Comparison of ENCODE assay signal across 1 cellular context in the genomic region with DNA sequence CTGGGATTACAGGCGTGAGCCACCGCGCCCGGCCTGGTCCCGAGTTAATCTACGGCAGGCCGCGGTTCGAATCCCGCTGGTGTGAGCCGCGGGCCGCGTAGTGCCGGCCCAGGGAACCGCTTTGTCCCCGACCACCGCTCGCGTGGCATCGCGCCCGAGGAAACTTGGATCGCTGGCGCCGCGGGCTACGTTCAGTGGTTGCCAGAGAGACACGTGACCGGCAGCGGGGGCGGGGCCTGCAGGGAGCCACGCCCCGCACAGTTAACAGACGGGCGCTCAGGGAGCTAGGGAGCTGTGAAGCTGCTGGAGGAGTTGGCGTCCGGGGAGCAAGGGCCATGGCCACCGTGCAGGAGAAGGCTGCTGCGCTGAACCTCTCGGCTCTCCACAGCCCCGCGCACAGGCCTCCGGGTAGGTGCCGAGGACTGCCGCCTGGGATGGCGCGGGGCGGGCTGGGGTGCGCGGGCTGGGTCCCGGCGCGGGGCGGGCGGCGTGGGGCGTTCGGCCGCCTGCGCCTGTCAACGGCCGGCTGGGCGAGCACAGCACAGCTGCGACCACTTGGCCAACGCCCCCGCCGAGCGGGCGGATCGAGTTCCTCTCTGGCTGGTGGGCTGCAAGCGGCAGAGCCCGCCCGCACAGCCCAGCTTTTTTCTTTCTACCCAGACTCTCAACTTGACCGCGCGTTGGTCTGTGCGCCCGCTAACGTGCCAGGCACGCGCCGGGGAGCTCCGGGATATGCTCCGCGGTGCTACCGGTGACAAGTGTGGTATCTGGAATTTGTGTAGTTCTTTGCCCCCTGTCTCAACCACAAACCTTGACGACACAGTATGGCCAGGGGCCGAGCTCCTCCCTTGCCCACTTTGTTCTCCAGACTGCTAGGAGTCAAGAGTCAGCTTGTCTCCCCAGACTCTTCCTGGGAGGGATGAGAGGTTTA.
TF ChIP-seq lines count a peak whose summit lies in the region.

A gene (plus strand): TSS at position 258 of the 931 bp plus-strand sequence. CDS start 78 bp downstream, at position 336.

TF ChIP-seq in K562, 482 proteins besides CTCF, POLR2A, EP300 and RAD21 (continued from another document and continues in another):
- TF ChIP-seq HMG20B (CRISPR knock-in tag; IDR thresholded peaks at IDR 0.05) (no peak), RBBP5 (IDR thresholded peaks at IDR 0.05; ENCODE audit: borderline replicate concordance, insufficient read depth, low read length, poor library complexity, severe bottlenecking) (peak; percentile 78), ZNF644 (tag; IDR thresholded peaks at IDR 0.05; ENCODE audit: low read depth) (no peak), JUNB (CRISPR knock-in tag; conservative IDR thresholded peaks at IDR 0.05) (no peak), SRF (CRISPR knock-in tag; IDR thresholded peaks at IDR 0.05) (peak in 1 of 2 experiments; percentile 32; a peak in 1 of 4 replicates), TARDBP (IDR thresholded peaks at IDR 0.05) (no peak), ZNF436 (CRISPR knock-in tag; IDR thresholded peaks at IDR 0.05) (no peak), GABPB2 (CRISPR knock-in tag; conservative IDR thresholded peaks at IDR 0.05) (no peak), KLF6 (CRISPR knock-in tag; IDR thresholded peaks at IDR 0.05; ENCODE audit: borderline replicate concordance) (no peak), KLF10 (CRISPR knock-in tag; IDR thresholded peaks at IDR 0.05) (no peak), ZNF239 (CRISPR knock-in tag; IDR thresholded peaks at IDR 0.05) (peak; percentile 38; the same call in 1 of the 2 replicates), KDM5B (IDR thresholded peaks at IDR 0.05; ENCODE audit: insufficient replicate concordance, low read depth, low read length) (peak; percentile 77), ZNF57 (CRISPR knock-in tag; IDR thresholded peaks at IDR 0.05) (no peak), PHF21A (IDR thresholded peaks at IDR 0.05; ENCODE audit: borderline replicate concordance, low read depth) (no peak), ARNT (IDR thresholded peaks at IDR 0.05) (no peak), ETS2 (tag; IDR thresholded peaks at IDR 0.05; ENCODE audit: borderline replicate concordance, poor library complexity, severe bottlenecking) (no peak), ADNP (tag; IDR thresholded peaks at IDR 0.05) (no peak; the same call in 1 of the 2 replicates), ELF1 (tag; IDR thresholded peaks at IDR 0.05) (no peak), ATF7 (IDR thresholded peaks at IDR 0.05) (no peak), ZNF766 (CRISPR knock-in tag; conservative IDR thresholded peaks at IDR 0.05) (no peak), NUFIP1 (IDR thresholded peaks at IDR 0.05; ENCODE audit: partially characterized antibody) (no peak), ZNF24 (IDR thresholded peaks at IDR 0.05) (no peak), SMARCE1 (IDR thresholded peaks at IDR 0.05) (no peak), RBFOX2 (IDR thresholded peaks at IDR 0.05; ENCODE audit: low read depth, low read length) (peak; percentile 93), RBM25 (IDR thresholded peaks at IDR 0.05; ENCODE audit: low read depth, low read length, severe bottlenecking) (peak; percentile 57), EZH2 (IDR thresholded peaks at IDR 0.05; ENCODE audit: borderline replicate concordance, low read depth, low read length) (no peak), HDAC6 (IDR thresholded peaks at IDR 0.05; ENCODE audit: low read depth, low read length) (no peak), HDAC3 (IDR thresholded peaks at IDR 0.05; ENCODE audit: borderline replicate concordance, partially characterized antibody) (no peak), PHB2 (IDR thresholded peaks at IDR 0.05; ENCODE audit: low read depth) (no peak), HMGN3 (IDR thresholded peaks at IDR 0.05; ENCODE audit: borderline replicate concordance, extremely low read depth, insufficient read length, low read depth, low read length) (peak; percentile 58), LEF1 (IDR thresholded peaks at IDR 0.05) (no peak), JUN (IDR thresholded peaks at IDR 0.05; ENCODE audit: borderline replicate concordance, low read depth, low read length) (peak; percentile 27; the same call in 1 of the 2 replicates), JUN (CRISPR knock-in tag; IDR thresholded peaks at IDR 0.05; ENCODE audit: borderline replicate concordance) (peak; percentile 56; the same call in 1 of the 2 replicates), OTX1 (CRISPR knock-in tag; IDR thresholded peaks at IDR 0.05) (no peak), ZNF507 (tag; conservative IDR thresholded peaks at IDR 0.05) (no peak)
- TF ChIP-seq, protein P1, sequence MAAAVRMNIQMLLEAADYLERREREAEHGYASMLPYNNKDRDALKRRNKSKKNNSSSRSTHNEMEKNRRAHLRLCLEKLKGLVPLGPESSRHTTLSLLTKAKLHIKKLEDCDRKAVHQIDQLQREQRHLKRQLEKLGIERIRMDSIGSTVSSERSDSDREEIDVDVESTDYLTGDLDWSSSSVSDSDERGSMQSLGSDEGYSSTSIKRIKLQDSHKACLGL (CRISPR knock-in tag; IDR thresholded peaks at IDR 0.05; ENCODE audit: borderline replicate concordance, poor library complexity, severe bottlenecking): no peak
- TF ChIP-seq, protein P2, sequence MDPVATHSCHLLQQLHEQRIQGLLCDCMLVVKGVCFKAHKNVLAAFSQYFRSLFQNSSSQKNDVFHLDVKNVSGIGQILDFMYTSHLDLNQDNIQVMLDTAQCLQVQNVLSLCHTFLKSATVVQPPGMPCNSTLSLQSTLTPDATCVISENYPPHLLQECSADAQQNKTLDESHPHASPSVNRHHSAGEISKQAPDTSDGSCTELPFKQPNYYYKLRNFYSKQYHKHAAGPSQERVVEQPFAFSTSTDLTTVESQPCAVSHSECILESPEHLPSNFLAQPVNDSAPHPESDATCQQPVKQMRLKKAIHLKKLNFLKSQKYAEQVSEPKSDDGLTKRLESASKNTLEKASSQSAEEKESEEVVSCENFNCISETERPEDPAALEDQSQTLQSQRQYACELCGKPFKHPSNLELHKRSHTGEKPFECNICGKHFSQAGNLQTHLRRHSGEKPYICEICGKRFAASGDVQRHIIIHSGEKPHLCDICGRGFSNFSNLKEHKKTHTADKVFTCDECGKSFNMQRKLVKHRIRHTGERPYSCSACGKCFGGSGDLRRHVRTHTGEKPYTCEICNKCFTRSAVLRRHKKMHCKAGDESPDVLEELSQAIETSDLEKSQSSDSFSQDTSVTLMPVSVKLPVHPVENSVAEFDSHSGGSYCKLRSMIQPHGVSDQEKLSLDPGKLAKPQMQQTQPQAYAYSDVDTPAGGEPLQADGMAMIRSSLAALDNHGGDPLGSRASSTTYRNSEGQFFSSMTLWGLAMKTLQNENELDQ (CRISPR knock-in tag; IDR thresholded peaks at IDR 0.05; ENCODE audit: borderline replicate concordance): no peak
- TF ChIP-seq, protein P3, sequence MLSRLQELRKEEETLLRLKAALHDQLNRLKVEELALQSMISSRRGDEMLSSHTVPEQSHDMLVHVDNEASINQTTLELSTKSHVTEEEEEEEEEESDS (CRISPR knock-in tag; IDR thresholded peaks at IDR 0.05): no peak
- TF ChIP-seq, protein P4, sequence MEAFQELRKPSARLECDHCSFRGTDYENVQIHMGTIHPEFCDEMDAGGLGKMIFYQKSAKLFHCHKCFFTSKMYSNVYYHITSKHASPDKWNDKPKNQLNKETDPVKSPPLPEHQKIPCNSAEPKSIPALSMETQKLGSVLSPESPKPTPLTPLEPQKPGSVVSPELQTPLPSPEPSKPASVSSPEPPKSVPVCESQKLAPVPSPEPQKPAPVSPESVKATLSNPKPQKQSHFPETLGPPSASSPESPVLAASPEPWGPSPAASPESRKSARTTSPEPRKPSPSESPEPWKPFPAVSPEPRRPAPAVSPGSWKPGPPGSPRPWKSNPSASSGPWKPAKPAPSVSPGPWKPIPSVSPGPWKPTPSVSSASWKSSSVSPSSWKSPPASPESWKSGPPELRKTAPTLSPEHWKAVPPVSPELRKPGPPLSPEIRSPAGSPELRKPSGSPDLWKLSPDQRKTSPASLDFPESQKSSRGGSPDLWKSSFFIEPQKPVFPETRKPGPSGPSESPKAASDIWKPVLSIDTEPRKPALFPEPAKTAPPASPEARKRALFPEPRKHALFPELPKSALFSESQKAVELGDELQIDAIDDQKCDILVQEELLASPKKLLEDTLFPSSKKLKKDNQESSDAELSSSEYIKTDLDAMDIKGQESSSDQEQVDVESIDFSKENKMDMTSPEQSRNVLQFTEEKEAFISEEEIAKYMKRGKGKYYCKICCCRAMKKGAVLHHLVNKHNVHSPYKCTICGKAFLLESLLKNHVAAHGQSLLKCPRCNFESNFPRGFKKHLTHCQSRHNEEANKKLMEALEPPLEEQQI (IDR thresholded peaks at IDR 0.05): no peak
- TF ChIP-seq, protein P5, sequence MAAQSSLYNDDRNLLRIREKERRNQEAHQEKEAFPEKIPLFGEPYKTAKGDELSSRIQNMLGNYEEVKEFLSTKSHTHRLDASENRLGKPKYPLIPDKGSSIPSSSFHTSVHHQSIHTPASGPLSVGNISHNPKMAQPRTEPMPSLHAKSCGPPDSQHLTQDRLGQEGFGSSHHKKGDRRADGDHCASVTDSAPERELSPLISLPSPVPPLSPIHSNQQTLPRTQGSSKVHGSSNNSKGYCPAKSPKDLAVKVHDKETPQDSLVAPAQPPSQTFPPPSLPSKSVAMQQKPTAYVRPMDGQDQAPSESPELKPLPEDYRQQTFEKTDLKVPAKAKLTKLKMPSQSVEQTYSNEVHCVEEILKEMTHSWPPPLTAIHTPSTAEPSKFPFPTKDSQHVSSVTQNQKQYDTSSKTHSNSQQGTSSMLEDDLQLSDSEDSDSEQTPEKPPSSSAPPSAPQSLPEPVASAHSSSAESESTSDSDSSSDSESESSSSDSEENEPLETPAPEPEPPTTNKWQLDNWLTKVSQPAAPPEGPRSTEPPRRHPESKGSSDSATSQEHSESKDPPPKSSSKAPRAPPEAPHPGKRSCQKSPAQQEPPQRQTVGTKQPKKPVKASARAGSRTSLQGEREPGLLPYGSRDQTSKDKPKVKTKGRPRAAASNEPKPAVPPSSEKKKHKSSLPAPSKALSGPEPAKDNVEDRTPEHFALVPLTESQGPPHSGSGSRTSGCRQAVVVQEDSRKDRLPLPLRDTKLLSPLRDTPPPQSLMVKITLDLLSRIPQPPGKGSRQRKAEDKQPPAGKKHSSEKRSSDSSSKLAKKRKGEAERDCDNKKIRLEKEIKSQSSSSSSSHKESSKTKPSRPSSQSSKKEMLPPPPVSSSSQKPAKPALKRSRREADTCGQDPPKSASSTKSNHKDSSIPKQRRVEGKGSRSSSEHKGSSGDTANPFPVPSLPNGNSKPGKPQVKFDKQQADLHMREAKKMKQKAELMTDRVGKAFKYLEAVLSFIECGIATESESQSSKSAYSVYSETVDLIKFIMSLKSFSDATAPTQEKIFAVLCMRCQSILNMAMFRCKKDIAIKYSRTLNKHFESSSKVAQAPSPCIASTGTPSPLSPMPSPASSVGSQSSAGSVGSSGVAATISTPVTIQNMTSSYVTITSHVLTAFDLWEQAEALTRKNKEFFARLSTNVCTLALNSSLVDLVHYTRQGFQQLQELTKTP (IDR thresholded peaks at IDR 0.05; ENCODE audit: low read depth in 1 of 2, partially characterized antibody in 2 of 2): no peak
- TF ChIP-seq, protein P6, sequence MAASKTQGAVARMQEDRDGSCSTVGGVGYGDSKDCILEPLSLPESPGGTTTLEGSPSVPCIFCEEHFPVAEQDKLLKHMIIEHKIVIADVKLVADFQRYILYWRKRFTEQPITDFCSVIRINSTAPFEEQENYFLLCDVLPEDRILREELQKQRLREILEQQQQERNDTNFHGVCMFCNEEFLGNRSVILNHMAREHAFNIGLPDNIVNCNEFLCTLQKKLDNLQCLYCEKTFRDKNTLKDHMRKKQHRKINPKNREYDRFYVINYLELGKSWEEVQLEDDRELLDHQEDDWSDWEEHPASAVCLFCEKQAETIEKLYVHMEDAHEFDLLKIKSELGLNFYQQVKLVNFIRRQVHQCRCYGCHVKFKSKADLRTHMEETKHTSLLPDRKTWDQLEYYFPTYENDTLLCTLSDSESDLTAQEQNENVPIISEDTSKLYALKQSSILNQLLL (CRISPR knock-in tag; IDR thresholded peaks at IDR 0.05; ENCODE audit: borderline replicate concordance): no peak
- TF ChIP-seq, protein P7, sequence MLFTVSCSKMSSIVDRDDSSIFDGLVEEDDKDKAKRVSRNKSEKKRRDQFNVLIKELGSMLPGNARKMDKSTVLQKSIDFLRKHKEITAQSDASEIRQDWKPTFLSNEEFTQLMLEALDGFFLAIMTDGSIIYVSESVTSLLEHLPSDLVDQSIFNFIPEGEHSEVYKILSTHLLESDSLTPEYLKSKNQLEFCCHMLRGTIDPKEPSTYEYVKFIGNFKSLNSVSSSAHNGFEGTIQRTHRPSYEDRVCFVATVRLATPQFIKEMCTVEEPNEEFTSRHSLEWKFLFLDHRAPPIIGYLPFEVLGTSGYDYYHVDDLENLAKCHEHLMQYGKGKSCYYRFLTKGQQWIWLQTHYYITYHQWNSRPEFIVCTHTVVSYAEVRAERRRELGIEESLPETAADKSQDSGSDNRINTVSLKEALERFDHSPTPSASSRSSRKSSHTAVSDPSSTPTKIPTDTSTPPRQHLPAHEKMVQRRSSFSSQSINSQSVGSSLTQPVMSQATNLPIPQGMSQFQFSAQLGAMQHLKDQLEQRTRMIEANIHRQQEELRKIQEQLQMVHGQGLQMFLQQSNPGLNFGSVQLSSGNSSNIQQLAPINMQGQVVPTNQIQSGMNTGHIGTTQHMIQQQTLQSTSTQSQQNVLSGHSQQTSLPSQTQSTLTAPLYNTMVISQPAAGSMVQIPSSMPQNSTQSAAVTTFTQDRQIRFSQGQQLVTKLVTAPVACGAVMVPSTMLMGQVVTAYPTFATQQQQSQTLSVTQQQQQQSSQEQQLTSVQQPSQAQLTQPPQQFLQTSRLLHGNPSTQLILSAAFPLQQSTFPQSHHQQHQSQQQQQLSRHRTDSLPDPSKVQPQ (CRISPR knock-in tag; IDR thresholded peaks at IDR 0.05; ENCODE audit: borderline replicate concordance): no peak
- TF ChIP-seq, protein P8, sequence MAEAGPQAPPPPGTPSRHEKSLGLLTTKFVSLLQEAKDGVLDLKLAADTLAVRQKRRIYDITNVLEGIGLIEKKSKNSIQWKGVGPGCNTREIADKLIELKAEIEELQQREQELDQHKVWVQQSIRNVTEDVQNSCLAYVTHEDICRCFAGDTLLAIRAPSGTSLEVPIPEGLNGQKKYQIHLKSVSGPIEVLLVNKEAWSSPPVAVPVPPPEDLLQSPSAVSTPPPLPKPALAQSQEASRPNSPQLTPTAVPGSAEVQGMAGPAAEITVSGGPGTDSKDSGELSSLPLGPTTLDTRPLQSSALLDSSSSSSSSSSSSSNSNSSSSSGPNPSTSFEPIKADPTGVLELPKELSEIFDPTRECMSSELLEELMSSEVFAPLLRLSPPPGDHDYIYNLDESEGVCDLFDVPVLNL (CRISPR knock-in tag; IDR thresholded peaks at IDR 0.05; ENCODE audit: low read depth): no peak
- TF ChIP-seq, protein P9, sequence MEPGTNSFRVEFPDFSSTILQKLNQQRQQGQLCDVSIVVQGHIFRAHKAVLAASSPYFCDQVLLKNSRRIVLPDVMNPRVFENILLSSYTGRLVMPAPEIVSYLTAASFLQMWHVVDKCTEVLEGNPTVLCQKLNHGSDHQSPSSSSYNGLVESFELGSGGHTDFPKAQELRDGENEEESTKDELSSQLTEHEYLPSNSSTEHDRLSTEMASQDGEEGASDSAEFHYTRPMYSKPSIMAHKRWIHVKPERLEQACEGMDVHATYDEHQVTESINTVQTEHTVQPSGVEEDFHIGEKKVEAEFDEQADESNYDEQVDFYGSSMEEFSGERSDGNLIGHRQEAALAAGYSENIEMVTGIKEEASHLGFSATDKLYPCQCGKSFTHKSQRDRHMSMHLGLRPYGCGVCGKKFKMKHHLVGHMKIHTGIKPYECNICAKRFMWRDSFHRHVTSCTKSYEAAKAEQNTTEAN (CRISPR knock-in tag; IDR thresholded peaks at IDR 0.05): 0 out of 2 replicates have a peak, but pooled peaks have one; percentile 19
- TF ChIP-seq, protein P10, sequence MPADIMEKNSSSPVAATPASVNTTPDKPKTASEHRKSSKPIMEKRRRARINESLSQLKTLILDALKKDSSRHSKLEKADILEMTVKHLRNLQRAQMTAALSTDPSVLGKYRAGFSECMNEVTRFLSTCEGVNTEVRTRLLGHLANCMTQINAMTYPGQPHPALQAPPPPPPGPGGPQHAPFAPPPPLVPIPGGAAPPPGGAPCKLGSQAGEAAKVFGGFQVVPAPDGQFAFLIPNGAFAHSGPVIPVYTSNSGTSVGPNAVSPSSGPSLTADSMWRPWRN (IDR thresholded peaks at IDR 0.05; ENCODE audit: low read depth): peak; percentile 31; the same call in 1 of the 2 replicates
